Comparison of ENCODE assay signal across 8 cellular contexts in the genomic region with DNA sequence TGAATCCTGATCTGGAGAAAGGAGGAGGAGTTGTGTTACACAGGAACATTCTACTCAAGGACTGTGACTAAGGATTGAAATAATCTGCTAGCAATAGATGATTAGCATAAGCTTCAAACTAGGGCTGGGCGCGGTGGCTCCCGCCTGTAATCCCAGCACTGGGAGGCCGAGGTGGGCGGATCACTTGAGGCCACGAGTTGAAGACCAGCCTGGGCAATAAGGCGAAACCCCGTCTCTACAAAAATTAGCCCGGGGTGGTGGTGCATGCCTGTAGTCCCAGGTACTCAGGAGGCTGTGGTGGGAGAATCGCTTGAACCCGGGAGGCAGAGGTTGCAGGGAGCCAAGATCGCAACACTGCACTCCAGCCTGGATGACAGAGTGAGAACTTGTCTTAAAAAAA. TPM values are rescaled to one million over a fixed set of nuclear protein-coding genes. Genes with fewer than 3 reads are reported as not detected.
A peak's percentile ranks its signal among the peaks of the same experiment; 100 is the strongest.
DNase-seq lines count a peak whose midpoint lies in the region; ATAC-seq and TF ChIP-seq lines count a peak whose summit lies in the region.

No MANE protein-coding gene starts in this region.

- CTCF ChIA-PET in mammary epithelial cell (lab: Charles Lee; ENCODE audit: low non-redundant PET), result no interaction called here

- H3K4me1 Mint-ChIP-seq in natural killer cell treated with Interleukin-12 subunit alpha and Interleukin-12 subunit beta and Interleukin-15 and Interleukin-18, amount 100 ng/mL, for 72 hours (ENCODE audit: low read depth in 2 of 2), result peaks cover 32 to 34% of the 10 kb centered on the region in 2 donors

- H3K4me2 ChIP-seq in BLaER1 treated with 17β-estradiol and CSF1 and Interleukin-3, amounts not matched to agents 10 nM and 100 nM, result peak overlapping the region; percentile 85 to 98 (median 97)
- H3K4me2 ChIP-seq in KMS-11 (peak overlapping the region; percentile 97), mammary epithelial cell (ENCODE audit: insufficient read depth, low read depth, low read length) (peak overlapping the region; percentile 83)

- H2AFZ ChIP-seq in KMS-11 (ENCODE audit: low read depth), result no peak overlapping the region
- no peak overlapping the region for H2AFZ ChIP-seq in mammary epithelial cell (ENCODE audit: low read depth, low read length)

- H3K27me3 ChIP-seq in BLaER1 treated with 17β-estradiol and CSF1 and Interleukin-3, amounts not matched to agents 10 nM and 100 nM, result no peaks in the 10 kb centered on the region
- H3K27me3 ChIP-seq in KMS-11 (ENCODE audit: insufficient read depth, low read depth) (no peaks in the 10 kb centered on the region), mammary epithelial cell (ENCODE audit: insufficient read depth, low read length) (no peaks in the 10 kb centered on the region)

- H3K79me2 ChIP-seq in KMS-11 (ENCODE audit: insufficient read depth, low read depth) (peaks cover 43% of the 10 kb centered on the region), mammary epithelial cell (ENCODE audit: insufficient read depth, low read length) (peaks cover 55% of the 10 kb centered on the region)

- no peak for DNase-seq in mammary epithelial cell
- no peak for DNase-seq in natural killer cell treated with Interleukin-12 subunit alpha and Interleukin-12 subunit beta and Interleukin-15 and Interleukin-18, amount 100 ng/mL, for 72 hours (ENCODE audit: low spot score)
- no peak for DNase-seq in stimulated activated naive CD4-positive, alpha-beta T cell treated with Interleukin-2 at 50 U/mL for 16 hours (lab: John Stamatoyannopoulos, UW)

- BruUV-seq in mammary epithelial cell (replicated peaks; lab: Mats Ljungman, UMichigan), result no TSS peak

- in situ Hi-C loops in mammary epithelial cell (cut with MboI; ENCODE audit: low sequenced_read_pairs in 2 of 2), result no loop called here

- intact Hi-C loops in mammary epithelial cell (cut with micrococcal nuclease), result no loop called here

- H3K27me3 Mint-ChIP-seq in natural killer cell treated with Interleukin-12 subunit alpha and Interleukin-12 subunit beta and Interleukin-15 and Interleukin-18, amount 100 ng/mL, for 72 hours, result no peaks in the 10 kb centered on the region

- peaks cover 29 to 45% (median 36%) of the 10 kb centered on the region in 10 experiments for H3K4me1 ChIP-seq in BLaER1 treated with 17β-estradiol and CSF1 and Interleukin-3, amounts not matched to agents 10 nM and 100 nM
- H3K4me1 ChIP-seq in KMS-11 (ENCODE audit: low read depth, poor library complexity, severe bottlenecking) (peaks cover 24% of the 10 kb centered on the region), mammary epithelial cell (ENCODE audit: insufficient read depth, low read length) (peaks cover 13% of the 10 kb centered on the region)

- ATAC-seq in natural killer cell treated with Interleukin-12 subunit alpha and Interleukin-12 subunit beta and Interleukin-15 and Interleukin-18, amount 100 ng/mL, for 72 hours, result no peak
- ATAC-seq in GM19463 (IDR thresholded peaks at IDR 0.05; ENCODE audit: unreplicated experiment) (no peak), HG03095 (IDR thresholded peaks at IDR 0.05; ENCODE audit: unreplicated experiment) (no peak), HG03521 (IDR thresholded peaks at IDR 0.05; ENCODE audit: unreplicated experiment) (no peak)

- H3K4me3 Mint-ChIP-seq in natural killer cell treated with Interleukin-12 subunit alpha and Interleukin-12 subunit beta and Interleukin-15 and Interleukin-18, amount 100 ng/mL, for 72 hours, result peak overlapping the region; percentile 92

- WGBS in mammary epithelial cell (ENCODE audit: low coverage, missing lambda C conversion rate), result 83% methylated on average over 12 of the region's 12 CpGs

- no peaks in the 10 kb centered on the region for H3K9me3 Mint-ChIP-seq in natural killer cell treated with Interleukin-12 subunit alpha and Interleukin-12 subunit beta and Interleukin-15 and Interleukin-18, amount 100 ng/mL, for 72 hours

- H3K36me3 Mint-ChIP-seq in natural killer cell treated with Interleukin-12 subunit alpha and Interleukin-12 subunit beta and Interleukin-15 and Interleukin-18, amount 100 ng/mL, for 72 hours, result peaks cover 10% of the 10 kb centered on the region

- H3K27ac Mint-ChIP-seq in natural killer cell treated with Interleukin-12 subunit alpha and Interleukin-12 subunit beta and Interleukin-15 and Interleukin-18, amount 100 ng/mL, for 72 hours, result peak overlapping the region; percentile 12 to 55

- peaks cover 14 to 41% (median 31%) of the 10 kb centered on the region in 11 experiments; a peak in 21 of 22 replicates for H3K36me3 ChIP-seq in BLaER1 treated with 17β-estradiol and CSF1 and Interleukin-3, amounts not matched to agents 10 nM and 100 nM
- H3K36me3 ChIP-seq in KMS-11 (ENCODE audit: insufficient read depth), result no peaks in the 10 kb centered on the region
- peaks cover 2% of the 10 kb centered on the region for H3K36me3 ChIP-seq in mammary epithelial cell (ENCODE audit: insufficient read depth, low read length)

- H3K9me3 ChIP-seq in BLaER1 treated with 17β-estradiol and CSF1 and Interleukin-3, amounts not matched to agents 10 nM and 100 nM (replicated peaks in 1 of 11), result no peaks in the 10 kb centered on the region
- no peaks in the 10 kb centered on the region for H3K9me3 ChIP-seq in mammary epithelial cell (replicated peaks; ENCODE audit: insufficient read depth, low read length)

- H3K9ac ChIP-seq in BLaER1 treated with 17β-estradiol and CSF1 and Interleukin-3, amounts not matched to agents 10 nM and 100 nM, result peak overlapping the region; percentile 84 to 95 (median 86)
- H3K9ac ChIP-seq in KMS-11 (no peak overlapping the region), mammary epithelial cell (ENCODE audit: insufficient read depth, low read length) (no peak overlapping the region)

- H4K20me1 ChIP-seq in BLaER1 treated with 17β-estradiol and CSF1 and Interleukin-3, amounts not matched to agents 10 nM and 100 nM, result peaks cover 0 to 54% (median 31%) of the 10 kb centered on the region in 11 experiments; a peak in 16 of 22 replicates
- H4K20me1 ChIP-seq in KMS-11 (ENCODE audit: insufficient read depth) (no peaks in the 10 kb centered on the region), mammary epithelial cell (ENCODE audit: insufficient read depth, low read length) (no peaks in the 10 kb centered on the region)

- H3K27ac ChIP-seq in BLaER1 treated with 17β-estradiol and CSF1 and Interleukin-3, amounts not matched to agents 10 nM and 100 nM, result no peak overlapping the region
- no peak overlapping the region for H3K27ac ChIP-seq in KMS-11
- H3K27ac ChIP-seq in mammary epithelial cell (ENCODE audit: insufficient read depth, low read depth, low read length), result peak overlapping the region; percentile 85

- TF ChIP-seq CTCF in KMS-11 (conservative IDR thresholded peaks at IDR 0.05; ENCODE audit: low read depth, low read length) (no peak), mammary epithelial cell (conservative IDR thresholded peaks at IDR 0.05 in 1 of 2, IDR thresholded peaks at IDR 0.05 in 1 of 2; ENCODE audit: extremely low read depth in 1 of 2, insufficient read depth in 1 of 2, low read depth in 1 of 2, low read length in 2 of 2) (no peak)

- H3K4me3 ChIP-seq in BLaER1 treated with 17β-estradiol and CSF1 and Interleukin-3, amounts not matched to agents 10 nM and 100 nM, result peak overlapping the region; percentile 79 to 98 (median 84)
- H3K4me3 ChIP-seq in KMS-11 (IDR thresholded peaks at IDR 0.05; ENCODE audit: insufficient read depth, low read depth, low read length) (no peak overlapping the region), mammary epithelial cell (replicated peaks in 1 of 3; ENCODE audit: insufficient read depth in 1 of 3, low read depth in 2 of 3, low read length in 3 of 3) (peak overlapping the region; percentile 28 to 95 (median 91))

- dilution Hi-C loops in mammary epithelial cell (cut with HindIII; ENCODE audit: low sequenced_read_pairs), result loop anchor here (10.0 kb wide), 1 partner anchor 64 kb away; no protein-coding TSS in a partner anchor

RNA-seq across cellular contexts. Expression of gene TRMT61B, which starts 1.5 kb away (rescaled TPM):
- 10 to 100 TPM; 13.7 to 14.7 TPM for total RNA-seq in mammary epithelial cell
- polyA plus RNA-seq in mammary epithelial cell, result 11.9 TPM
- 3.7 TPM for polyA minus RNA-seq in mammary epithelial cell
- total RNA-seq in natural killer cell treated with Interleukin-12 subunit alpha and Interleukin-12 subunit beta and Interleukin-15 and Interleukin-18, amount 100 ng/mL, for 72 hours, result 10 to 100 TPM; 15.7 to 22.3 TPM

RNA-seq across cellular contexts. Expression of gene WDR43, which starts 25.9 kb away (rescaled TPM):
- 100 to 1,000 TPM; 106 to 122 TPM for total RNA-seq in mammary epithelial cell
- polyA plus RNA-seq in mammary epithelial cell, result 86.2 TPM
- 88.2 TPM for polyA minus RNA-seq in mammary epithelial cell
- 100 to 1,000 TPM in 1 of 2 donors, 10 to 100 TPM in 1; 85.8 to 143 TPM for total RNA-seq in natural killer cell treated with Interleukin-12 subunit alpha and Interleukin-12 subunit beta and Interleukin-15 and Interleukin-18, amount 100 ng/mL, for 72 hours

RNA-seq across cellular contexts. Expression of gene SPDYA, which starts 58.0 kb away (rescaled TPM):
- total RNA-seq in mammary epithelial cell, result 1 to 10 TPM; 1.0 to 1.2 TPM
- polyA plus RNA-seq in mammary epithelial cell, result 0.03 TPM
- not detected for polyA minus RNA-seq in mammary epithelial cell
- 1 to 10 TPM; 2.6 to 4.5 TPM for total RNA-seq in natural killer cell treated with Interleukin-12 subunit alpha and Interleukin-12 subunit beta and Interleukin-15 and Interleukin-18, amount 100 ng/mL, for 72 hours

Comparison
In these comparisons a context has a peak if more than half of its experiments do, and no peak if none do; other contexts are left out.
1. H3K9ac ChIP-seq: peak in BLaER1 treated with 17β-estradiol and CSF1 and Interleukin-3, amounts not matched to agents 10 nM and 100 nM (11 of 11); none in KMS-11 (single experiment) and mammary epithelial cell (single experiment).
2. Peak in every context shown above with its lines, with median percentiles within 50 percentile points of each other: H3K4me2 ChIP-seq.